Comparison of ENCODE assay signal across 11 cellular contexts in genomic region chr7:127900735-127901685, GRCh38.
DNase-seq lines count a peak whose midpoint lies in the region; ATAC-seq, FAIRE-seq and TF ChIP-seq lines count a peak whose summit lies in the region.
"Had no signal": no experiment of that assay in that cellular context is flagged by ENCODE, and none has a peak within 500 bp of the region (broad histone marks: within the 10 kb centered on the region; RNA-seq: fewer than 3 reads in every experiment).

No MANE protein-coding gene starts in this region.

- H3K27me3 ChIP-seq in IMR-90 (ENCODE audit: control insufficient read depth, insufficient read depth, low read length) (no peaks in the 10 kb centered on the region), H1 (replicated peaks in 1 of 4; ENCODE audit: control insufficient read depth in 3 of 4, extremely low read depth in 1 of 4, insufficient read depth in 3 of 4, low read length in 3 of 4) (no peaks in the 10 kb centered on the region), small intestine (ENCODE audit: control insufficient read depth in 2 of 2, insufficient read depth in 2 of 2, low read length in 2 of 2) (no peaks in the 10 kb centered on the region)
- H3K27me3 ChIP-seq: sigmoid colon had no signal

- peaks cover 51% of the 10 kb centered on the region for H3K4me1 Mint-ChIP-seq in activated CD4-positive, alpha-beta T cell treated with anti-CD3 and anti-CD28 coated beads, Interleukin-2, amount 10 ng/mL, durations not matched to agents 24 days and 14 days
- peaks cover 37% of the 10 kb centered on the region for H3K4me1 Mint-ChIP-seq in stimulated activated effector memory CD8-positive, alpha-beta T cell treated with anti-CD3 and anti-CD28 coated beads, Interleukin-12 subunit alpha, Interleukin-12 subunit beta, amount 100 ng/mL, for 72 hours
- H3K4me1 Mint-ChIP-seq in activated naive CD4-positive, alpha-beta T cell treated with anti-CD3 and anti-CD28 coated beads, Interleukin-2, amount 10 ng/mL, durations not matched to agents 7 days and 5 days = peaks cover 7% of the 10 kb centered on the region

- WGBS in IMR-90 (ENCODE audit: extremely low coverage in 2 of 2, insufficient read length in 1 of 2), 2 experiments = 100% methylated on average over 1 of the region's 5 CpGs; no CpG with 5 or more reads in 1 of the 2 experiments
- WGBS in H1 (ENCODE audit: extremely low coverage in 1 of 2, insufficient coverage in 1 of 2, insufficient read length in 1 of 2, insufficient replicate concordance in 2 of 2, low coverage in 1 of 2, low lambda C conversion rate in 2 of 2, missing lambda C conversion rate in 1 of 2), 2 experiments = 38% methylated on average over 4 of the region's 5 CpGs; no CpG with 5 or more reads in 1 of the 2 experiments
- 67 to 77% (median 71%) methylated on average over 5 of the region's 5 CpGs for WGBS in small intestine, 3 donors

- H3K9me3 ChIP-seq in IMR-90 (ENCODE audit: control insufficient read depth, insufficient read depth, low read length) = no peaks in the 10 kb centered on the region
- H3K9me3 ChIP-seq in H1 (ENCODE audit: insufficient read depth in 2 of 2, low read depth in 1 of 2, low read length in 1 of 2) = no peaks in the 10 kb centered on the region
- no peaks in the 10 kb centered on the region for H3K9me3 ChIP-seq in small intestine (ENCODE audit: control insufficient read depth, low read depth)
- H3K9me3 ChIP-seq: sigmoid colon had no signal

- CTCF ChIA-PET in IMR-90 (lab: Yijun Ruan, JAX) = interaction anchor here (0.9 kb wide), 1 partner anchor 13 kb away, joined by 3 read pairs; no protein-coding TSS in a partner anchor
- CTCF ChIA-PET in H1 (lab: Charles Lee; ENCODE audit: partially characterized antibody) = interaction anchor here (0.9 to 1.5 kb wide), 6 partner anchors 108 to 309 kb away, joined by 3 to 9 read pairs (median 4); no protein-coding TSS in a partner anchor
- CTCF ChIA-PET in activated naive CD4-positive, alpha-beta T cell treated with anti-CD3 and anti-CD28 coated beads, Interleukin-2, amount 10 ng/mL, durations not matched to agents 7 days and 5 days (lab: Charles Lee) = no interaction called here

- H4K91ac ChIP-seq in IMR-90 (ENCODE audit: insufficient read depth, low read depth, low read length) = no peak overlapping the region
- H4K91ac ChIP-seq in H1 (replicated peaks; ENCODE audit: insufficient read length, low read length) = peak overlapping the region; percentile 2

- no peak overlapping the region for H2AK9ac ChIP-seq in IMR-90 (replicated peaks; ENCODE audit: low read depth, low read length, poor library complexity)

- H3K27ac ChIP-seq in IMR-90 (ENCODE audit: insufficient read depth, low read length) (no peak overlapping the region), H1 (ENCODE audit: low read depth, low read length) (no peak overlapping the region), small intestine (ENCODE audit: low read depth in 1 of 2, low read length in 1 of 2) (no peak overlapping the region)
- H3K27ac ChIP-seq: 22Rv1, sigmoid colon had no signal

- H4K20me1 ChIP-seq in IMR-90 (ENCODE audit: insufficient read depth, low read length) (peaks cover 73% of the 10 kb centered on the region), H1 (replicated peaks in 1 of 2; ENCODE audit: control insufficient read depth in 1 of 2, insufficient read depth in 2 of 2, low read length in 2 of 2) (peaks cover 3 to 4% of the 10 kb centered on the region in 2 experiments)

- H4K5ac ChIP-seq in IMR-90 (ENCODE audit: low read depth, low read length) (no peak overlapping the region), H1 (ENCODE audit: insufficient read length, low read depth, low read length) (no peak overlapping the region)

- no peaks in the 10 kb centered on the region for H3K27me3 Mint-ChIP-seq in activated CD4-positive, alpha-beta T cell treated with anti-CD3 and anti-CD28 coated beads, Interleukin-2, amount 10 ng/mL, durations not matched to agents 24 days and 14 days
- no peaks in the 10 kb centered on the region for H3K27me3 Mint-ChIP-seq in activated naive CD4-positive, alpha-beta T cell treated with anti-CD3 and anti-CD28 coated beads, Interleukin-2, amount 10 ng/mL, durations not matched to agents 7 days and 5 days

- no peak for FAIRE-seq in H1 (lab: Jason Lieb, UNC)
- FAIRE-seq in small intestine (lab: Jason Lieb, UNC) = no peak

- H3K4me1 ChIP-seq in IMR-90 (ENCODE audit: control insufficient read depth, insufficient read depth, low read length) = peaks cover 24% of the 10 kb centered on the region
- peaks cover 16 to 44% (median 29%) of the 10 kb centered on the region in 4 experiments for H3K4me1 ChIP-seq in H1 (replicated peaks in 1 of 4; ENCODE audit: control insufficient read depth in 3 of 4, insufficient read depth in 4 of 4, low read length in 3 of 4)
- peaks cover 6 to 11% of the 10 kb centered on the region in 2 donors for H3K4me1 ChIP-seq in small intestine (ENCODE audit: control insufficient read depth in 2 of 2, insufficient read depth in 1 of 2, low read depth in 1 of 2, low read length in 1 of 2)

- H3K36me3 Mint-ChIP-seq in activated CD4-positive, alpha-beta T cell treated with anti-CD3 and anti-CD28 coated beads, Interleukin-2, amount 10 ng/mL, durations not matched to agents 24 days and 14 days (ENCODE audit: low read depth) = peaks cover 26% of the 10 kb centered on the region
- peaks cover 33% of the 10 kb centered on the region for H3K36me3 Mint-ChIP-seq in stimulated activated effector memory CD8-positive, alpha-beta T cell treated with anti-CD3 and anti-CD28 coated beads, Interleukin-12 subunit alpha, Interleukin-12 subunit beta, amount 100 ng/mL, for 72 hours
- peaks cover 4% of the 10 kb centered on the region for H3K36me3 Mint-ChIP-seq in activated naive CD4-positive, alpha-beta T cell treated with anti-CD3 and anti-CD28 coated beads, Interleukin-2, amount 10 ng/mL, durations not matched to agents 7 days and 5 days

- 0 out of 2 replicates have a peak overlapping the region, but pooled peaks have one; percentile 23 for H3K23ac ChIP-seq in IMR-90 (ENCODE audit: low read depth, low read length)
- H3K23ac ChIP-seq in H1 (ENCODE audit: insufficient read length) = no peak overlapping the region

- peak overlapping the region; percentile 40; the same call in 1 of the 2 replicates for H2BK12ac ChIP-seq in H1 (ENCODE audit: low read depth, low read length)

- TF ChIP-seq RAD21 in IMR-90 (IDR thresholded peaks at IDR 0.05; ENCODE audit: low read length) (no peak), H1 (IDR thresholded peaks at IDR 0.05 in 1 of 2, conservative IDR thresholded peaks at IDR 0.05 in 1 of 2; ENCODE audit: low read depth in 2 of 2, low read length in 2 of 2) (no peak)

- in situ Hi-C loops in IMR-90 (cut with MboI; ENCODE audit: low sequenced_read_pairs) = no loop called here

- H3K4me3 ChIP-seq in IMR-90 (ENCODE audit: insufficient read depth, low read depth, low read length) (no peak overlapping the region), H1 (ENCODE audit: extremely low read depth in 1 of 4, insufficient read depth in 2 of 4, low read depth in 3 of 4, low read length in 4 of 4) (peak overlapping the region in 2 of 4 experiments; percentile 6 to 9; a peak in 3 of 8 replicates), small intestine (ENCODE audit: low read depth in 1 of 2, low read length in 2 of 2) (no peak overlapping the region)
- H3K4me3 ChIP-seq: sigmoid colon had no signal

- dilution Hi-C loops in IMR-90 (cut with HindIII; ENCODE audit: low sequenced_read_pairs, unreplicated experiment) = no loop called here

- H3K36me3 ChIP-seq in IMR-90 (ENCODE audit: control insufficient read depth, insufficient read depth, low read length) (no peaks in the 10 kb centered on the region), H1 (ENCODE audit: control insufficient read depth in 2 of 4, insufficient read depth in 4 of 4, low read length in 3 of 4) (no peaks in the 10 kb centered on the region; a peak in 1 of 8 replicates), small intestine (ENCODE audit: control insufficient read depth in 2 of 2, insufficient read depth in 2 of 2, low read length in 2 of 2) (no peaks in the 10 kb centered on the region)
- H3K36me3 ChIP-seq: sigmoid colon had no signal

- no peak overlapping the region for H2BK120ac ChIP-seq in IMR-90 (ENCODE audit: low read depth, low read length)
- no peak overlapping the region for H2BK120ac ChIP-seq in H1 (replicated peaks; ENCODE audit: low read depth, low read length)

- no peaks in the 10 kb centered on the region for H3K9me3 Mint-ChIP-seq in activated CD4-positive, alpha-beta T cell treated with anti-CD3 and anti-CD28 coated beads, Interleukin-2, amount 10 ng/mL, durations not matched to agents 24 days and 14 days
- H3K9me3 Mint-ChIP-seq in stimulated activated effector memory CD8-positive, alpha-beta T cell treated with anti-CD3 and anti-CD28 coated beads, Interleukin-12 subunit alpha, Interleukin-12 subunit beta, amount 100 ng/mL, for 72 hours = no peaks in the 10 kb centered on the region
- H3K9me3 Mint-ChIP-seq in activated naive CD4-positive, alpha-beta T cell treated with anti-CD3 and anti-CD28 coated beads, Interleukin-2, amount 10 ng/mL, durations not matched to agents 7 days and 5 days = no peaks in the 10 kb centered on the region

- peaks cover 34% of the 10 kb centered on the region for H3K9me1 ChIP-seq in IMR-90 (ENCODE audit: insufficient read depth, low read length)

- POLR2A ChIA-PET in IMR-90 (lab: Charles Lee; ENCODE audit: unreplicated experiment) (no interaction called here), H1 (lab: Charles Lee; ENCODE audit: partially characterized antibody) (interaction anchor here (0.9 to 1.3 kb wide), 2 partner anchors 15 to 20 kb away, joined by 3 to 5 read pairs; no protein-coding TSS in a partner anchor)

- no peak for DNase-seq in activated CD4-positive, alpha-beta T cell treated with anti-CD3 and anti-CD28 coated beads, Interleukin-2, amount 10 ng/mL, durations not matched to agents 24 days and 14 days
- no peak for DNase-seq in activated CD4-positive, alpha-beta T cell treated with anti-CD3 and anti-CD28 coated beads for 1 hour
- DNase-seq in IMR-90 = no peak
- DNase-seq in H1 (ENCODE audit: low read depth in 1 of 2, low spot score in 2 of 2) = peak in 1 of 2 experiments; percentile 52
- DNase-seq in stimulated activated effector memory CD8-positive, alpha-beta T cell treated with anti-CD3 and anti-CD28 coated beads, Interleukin-12 subunit alpha, Interleukin-12 subunit beta, amount 100 ng/mL, for 72 hours (ENCODE audit: low spot score in 2 of 2) = no peak
- no peak for DNase-seq in activated naive CD4-positive, alpha-beta T cell treated with anti-CD3 and anti-CD28 coated beads, Interleukin-2, amount 10 ng/mL, durations not matched to agents 7 days and 5 days
- DNase-seq in small intestine = no peak
- DNase-seq: kidney glomerular epithelial cell, sigmoid colon had no signal

- TF ChIP-seq EP300 in H1 (IDR thresholded peaks at IDR 0.05; ENCODE audit: borderline replicate concordance in 1 of 2, low read depth in 2 of 2, low read length in 2 of 2) = no peak

- H2BK20ac ChIP-seq in IMR-90 (ENCODE audit: low read depth, low read length) = no peak overlapping the region
- H2BK20ac ChIP-seq in H1 (ENCODE audit: low read length) = no peak overlapping the region; the same call in 1 of the 2 replicates

- H3K9ac ChIP-seq in IMR-90 (ENCODE audit: low read depth, low read length) = no peak overlapping the region
- H3K9ac ChIP-seq in H1 (replicated peaks in 1 of 4; ENCODE audit: extremely low read depth in 1 of 4, low read depth in 3 of 4, low read length in 3 of 4) = no peak overlapping the region

- no peak overlapping the region for H4K8ac ChIP-seq in IMR-90 (ENCODE audit: low read depth in 2 of 2, low read length in 2 of 2)
- H4K8ac ChIP-seq in H1 (ENCODE audit: extremely low read depth, insufficient read depth, low read length) = no peak overlapping the region

- ATAC-seq in IMR-90 (ENCODE audit: low read depth) = peak; percentile 38; the same call in 1 of the 2 replicates
- no peak for ATAC-seq in stimulated activated effector memory CD8-positive, alpha-beta T cell treated with anti-CD3 and anti-CD28 coated beads, Interleukin-12 subunit alpha, Interleukin-12 subunit beta, amount 100 ng/mL, for 72 hours
- ATAC-seq in HG03196 (IDR thresholded peaks at IDR 0.05; ENCODE audit: unreplicated experiment) = no peak

- intact Hi-C loops in activated CD4-positive, alpha-beta T cell treated with anti-CD3 and anti-CD28 coated beads, Interleukin-2, amount 10 ng/mL, durations not matched to agents 24 days and 14 days (cut with micrococcal nuclease) = no loop called here
- intact Hi-C loops in IMR-90 (cut with micrococcal nuclease) = no loop called here

- H2BK15ac ChIP-seq in IMR-90 (ENCODE audit: low read depth, low read length) = no peak overlapping the region
- H2BK15ac ChIP-seq in H1 (ENCODE audit: low read length) = no peak overlapping the region

- TF ChIP-seq CTCF in IMR-90 (conservative IDR thresholded peaks at IDR 0.05; ENCODE audit: low read depth, low read length) (no peak), H1 (IDR thresholded peaks at IDR 0.05; ENCODE audit: control extremely low read depth in 1 of 3, insufficient read depth in 1 of 3, low read depth in 1 of 3, low read length in 3 of 3) (no peak)

- H3K56ac ChIP-seq in IMR-90 (ENCODE audit: extremely low read depth, insufficient read depth, low read length) (no peak overlapping the region), H1 (replicated peaks; ENCODE audit: insufficient read length, low read depth, low read length) (no peak overlapping the region)

- no peak overlapping the region; the same call in 1 of the 2 replicates for H3K4ac ChIP-seq in IMR-90 (ENCODE audit: low read depth, low read length)
- H3K4ac ChIP-seq in H1 (replicated peaks; ENCODE audit: insufficient read length, low read depth, low read length) = no peak overlapping the region

- H3K4me3 Mint-ChIP-seq in activated CD4-positive, alpha-beta T cell treated with anti-CD3 and anti-CD28 coated beads, Interleukin-2, amount 10 ng/mL, durations not matched to agents 24 days and 14 days = no peak overlapping the region
- no peak overlapping the region for H3K4me3 Mint-ChIP-seq in stimulated activated effector memory CD8-positive, alpha-beta T cell treated with anti-CD3 and anti-CD28 coated beads, Interleukin-12 subunit alpha, Interleukin-12 subunit beta, amount 100 ng/mL, for 72 hours
- H3K4me3 Mint-ChIP-seq in activated naive CD4-positive, alpha-beta T cell treated with anti-CD3 and anti-CD28 coated beads, Interleukin-2, amount 10 ng/mL, durations not matched to agents 7 days and 5 days = no peak overlapping the region

- H3K79me2 ChIP-seq in H1 (ENCODE audit: control insufficient read depth in 1 of 2, insufficient read depth in 2 of 2, low read length in 2 of 2) = peaks cover 0 to 16% of the 10 kb centered on the region in 2 experiments; a peak in 1 of 4 replicates

- H3K79me1 ChIP-seq in IMR-90 (ENCODE audit: low read depth in 1 of 2, low read length in 2 of 2) (peaks cover 65 to 84% of the 10 kb centered on the region in 2 experiments), H1 (ENCODE audit: low read depth, low read length) (no peaks in the 10 kb centered on the region; the same call in 1 of the 2 replicates)

- H2AFZ ChIP-seq in IMR-90 (replicated peaks; ENCODE audit: low read length, poor library complexity) (no peak overlapping the region), H1 (ENCODE audit: low read length) (no peak overlapping the region)

- H3K27ac Mint-ChIP-seq in activated CD4-positive, alpha-beta T cell treated with anti-CD3 and anti-CD28 coated beads, Interleukin-2, amount 10 ng/mL, durations not matched to agents 24 days and 14 days = peak overlapping the region; percentile 8
- H3K27ac Mint-ChIP-seq in stimulated activated effector memory CD8-positive, alpha-beta T cell treated with anti-CD3 and anti-CD28 coated beads, Interleukin-12 subunit alpha, Interleukin-12 subunit beta, amount 100 ng/mL, for 72 hours = peak overlapping the region; percentile 45
- no peak overlapping the region for H3K27ac Mint-ChIP-seq in activated naive CD4-positive, alpha-beta T cell treated with anti-CD3 and anti-CD28 coated beads, Interleukin-2, amount 10 ng/mL, durations not matched to agents 7 days and 5 days

- H3K23me2 ChIP-seq in H1 (ENCODE audit: low read depth, low read length) = no peaks in the 10 kb centered on the region

- TF ChIP-seq POLR2A in IMR-90 (IDR thresholded peaks at IDR 0.05; ENCODE audit: low read depth, low read length) (no peak), H1 (IDR thresholded peaks at IDR 0.05; ENCODE audit: control extremely low read depth in 1 of 2, low read depth in 2 of 2, low read length in 2 of 2) (no peak)

- no peak overlapping the region for H3K18ac ChIP-seq in IMR-90 (ENCODE audit: low read depth, low read length)
- H3K18ac ChIP-seq in H1 (ENCODE audit: extremely low read depth, low read length) = peak overlapping the region; percentile 36

- no TSS peak for BruUV-seq in IMR-90 (replicated peaks; lab: Mats Ljungman, UMichigan)

- H3K4me2 ChIP-seq in IMR-90 (ENCODE audit: low read depth, low read length) (no peak overlapping the region), H1 (ENCODE audit: insufficient read depth in 1 of 2, low read depth in 2 of 2, low read length in 2 of 2) (peak overlapping the region; percentile 46 to 55)

- H2AK5ac ChIP-seq in IMR-90 (ENCODE audit: low read depth, low read length) (no peak overlapping the region), H1 (ENCODE audit: low read depth, low read length) (no peak overlapping the region)

- H2BK5ac ChIP-seq in IMR-90 (ENCODE audit: low read depth, low read length, poor library complexity, severe bottlenecking) (no peak overlapping the region), H1 (ENCODE audit: low read depth, low read length) (peak overlapping the region; percentile 19; the same call in 1 of the 2 replicates)

- no peak overlapping the region for H3K14ac ChIP-seq in IMR-90 (replicated peaks; ENCODE audit: low read depth, low read length)
- H3K14ac ChIP-seq in H1 (ENCODE audit: insufficient read length) = no peak overlapping the region
